1 cellular context compared by ENCODE assay signal in genomic region chr3:127546970-127547733, GRCh38.
TF ChIP-seq lines count a peak whose summit lies in the region.

No MANE protein-coding gene starts in this region.

TF ChIP-seq in H1, 55 proteins besides CTCF, POLR2A, EP300 and RAD21:
- peak; percentile 74 for TF ChIP-seq ASH2L (IDR thresholded peaks at IDR 0.05; ENCODE audit: low read length)
- TF ChIP-seq SIN3A (conservative IDR thresholded peaks at IDR 0.05 in 1 of 2, IDR thresholded peaks at IDR 0.05 in 1 of 2; ENCODE audit: low read depth in 1 of 2, low read length in 2 of 2), result 0 out of 4 replicates have a peak, but pooled peaks of 1 of the 2 experiments have one; percentile 20
- TF ChIP-seq EGR1 (IDR thresholded peaks at IDR 0.05; ENCODE audit: borderline replicate concordance, low read depth, low read length), result no peak
- no peak for TF ChIP-seq TBP (IDR thresholded peaks at IDR 0.05; ENCODE audit: low read depth, low read length)
- peak; percentile 26 for TF ChIP-seq SAP30 (IDR thresholded peaks at IDR 0.05; ENCODE audit: insufficient read depth, insufficient replicate concordance, low read length)
- TF ChIP-seq MAX (IDR thresholded peaks at IDR 0.05), result peak; percentile 64
- TF ChIP-seq KDM4A (IDR thresholded peaks at IDR 0.05; ENCODE audit: low read depth, low read length, severe bottlenecking), result peak; percentile 34
TF ChIP-seq in H1: peak in this region for 5.
